In the genomic region with DNA sequence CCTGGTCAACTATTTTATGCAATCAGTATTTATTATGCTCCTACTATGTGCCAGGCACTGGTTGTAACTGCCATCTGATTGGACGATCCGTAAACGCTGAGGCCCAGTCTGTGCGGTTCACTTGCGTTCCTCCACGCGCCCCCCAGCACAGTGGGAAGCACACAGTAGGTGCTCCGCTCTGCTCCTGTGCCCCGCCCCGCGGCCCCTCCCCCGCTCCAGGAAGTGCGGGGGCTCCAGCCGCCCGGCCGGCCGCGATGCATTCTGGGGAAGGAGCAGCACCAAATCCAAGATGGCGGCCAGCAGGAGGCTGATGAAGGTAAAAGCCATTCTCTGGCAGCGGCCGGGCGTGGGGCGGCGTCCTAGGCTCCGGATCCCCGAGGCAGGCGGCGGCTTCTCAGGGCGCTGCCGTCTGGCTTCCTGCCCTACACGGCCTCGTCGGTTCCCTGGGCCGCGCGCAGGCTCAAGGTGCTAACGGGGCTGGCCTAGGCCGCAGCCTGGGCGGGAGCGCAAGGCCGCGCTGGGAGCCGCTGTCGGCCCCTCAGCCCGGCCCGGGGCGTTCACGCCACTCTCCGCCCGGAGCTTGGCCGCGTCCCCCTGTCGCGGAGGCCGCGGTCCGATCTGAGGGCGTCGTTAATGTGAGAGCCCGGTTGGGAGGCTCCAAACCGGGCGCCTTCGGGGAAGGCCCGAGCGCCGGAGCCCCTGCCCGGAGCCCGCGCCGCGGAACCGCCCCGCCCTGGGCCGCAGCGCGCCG, we compare ENCODE assay signal across 8 cellular contexts. TPM values are rescaled to one million over a fixed set of nuclear protein-coding genes. Genes with fewer than 3 reads are reported as not detected.
A peak's percentile ranks its signal among the peaks of the same experiment; 100 is the strongest.
DNase-seq lines count a peak whose midpoint lies in the region; ATAC-seq and TF ChIP-seq lines count a peak whose summit lies in the region.

A gene (plus strand): TSS at position 259 of the 751 bp plus-strand sequence. CDS start 31 bp downstream, at position 290.

- peak within 1 kb of the TSS; percentile 98 for H3K27ac Mint-ChIP-seq in natural killer cell treated with Interleukin-12 subunit alpha and Interleukin-12 subunit beta and Interleukin-15 and Interleukin-18, amount 100 ng/mL, for 72 hours

- no peaks in the 10 kb centered on the region for H3K9me3 Mint-ChIP-seq in natural killer cell treated with Interleukin-12 subunit alpha and Interleukin-12 subunit beta and Interleukin-15 and Interleukin-18, amount 100 ng/mL, for 72 hours

- no peak for TF ChIP-seq CTCF in fibroblast of the aortic adventitia (IDR thresholded peaks at IDR 0.05; ENCODE audit: insufficient read depth, low read length)

- peaks cover 17% of the 10 kb centered on the region for H3K36me3 Mint-ChIP-seq in natural killer cell treated with Interleukin-12 subunit alpha and Interleukin-12 subunit beta and Interleukin-15 and Interleukin-18, amount 100 ng/mL, for 72 hours

- in situ Hi-C loops in ACHN (cut with HindIII; ENCODE audit: low pct_ligation_motif_present, low pct_unique_long_range_greater_than_20kb, low sequenced_read_pairs), result no loop called here

- H3K4me3 Mint-ChIP-seq in natural killer cell treated with Interleukin-12 subunit alpha and Interleukin-12 subunit beta and Interleukin-15 and Interleukin-18, amount 100 ng/mL, for 72 hours, result peak within 1 kb of the TSS; percentile 90

- H3K4me3 ChIP-seq in fibroblast of the aortic adventitia (ENCODE audit: low read depth, low read length), result peak within 1 kb of the TSS; percentile 85

- no peak for TF ChIP-seq RAD21 in Ishikawa (IDR thresholded peaks at IDR 0.05; ENCODE audit: low read depth)

- H3K27me3 Mint-ChIP-seq in natural killer cell treated with Interleukin-12 subunit alpha and Interleukin-12 subunit beta and Interleukin-15 and Interleukin-18, amount 100 ng/mL, for 72 hours, result no peaks in the 10 kb centered on the region

- peak; percentile 66 for ATAC-seq in GM19023 (IDR thresholded peaks at IDR 0.05; ENCODE audit: unreplicated experiment)
- peak; percentile 79 to 82 for ATAC-seq in natural killer cell treated with Interleukin-12 subunit alpha and Interleukin-12 subunit beta and Interleukin-15 and Interleukin-18, amount 100 ng/mL, for 72 hours

- peaks cover 34 to 40% of the 10 kb centered on the region in 2 donors for H3K4me1 Mint-ChIP-seq in natural killer cell treated with Interleukin-12 subunit alpha and Interleukin-12 subunit beta and Interleukin-15 and Interleukin-18, amount 100 ng/mL, for 72 hours (ENCODE audit: low read depth in 2 of 2)

- TF ChIP-seq EP300 in Ishikawa (IDR thresholded peaks at IDR 0.05; ENCODE audit: borderline replicate concordance), result no peak

- DNase-seq in ACHN (peak; percentile 76), SHP77 treated with DMSO at 0.1 percent for 48 hours (lab: John Stamatoyannopoulos, UW) (peak; percentile 14), fibroblast of the aortic adventitia (ENCODE audit: low read depth) (peak; percentile 73)
- DNase-seq in activated effector memory CD4-positive, alpha-beta T cell treated with anti-CD3 and anti-CD28 coated beads, Interleukin-2, amount 50 U/mL, for 16 hours, result peak; percentile 95
- peak; percentile 91 for DNase-seq in natural killer cell treated with Interleukin-12 subunit alpha and Interleukin-12 subunit beta and Interleukin-15 and Interleukin-18, amount 100 ng/mL, for 72 hours (ENCODE audit: low spot score)
- peak; percentile 67 to 82 (median 75) for DNase-seq in stimulated activated naive CD4-positive, alpha-beta T cell (lab: John Stamatoyannopoulos, UW)

TF ChIP-seq in Ishikawa, 13 proteins besides CTCF, POLR2A, EP300 and RAD21:
- TF ChIP-seq, protein P1, sequence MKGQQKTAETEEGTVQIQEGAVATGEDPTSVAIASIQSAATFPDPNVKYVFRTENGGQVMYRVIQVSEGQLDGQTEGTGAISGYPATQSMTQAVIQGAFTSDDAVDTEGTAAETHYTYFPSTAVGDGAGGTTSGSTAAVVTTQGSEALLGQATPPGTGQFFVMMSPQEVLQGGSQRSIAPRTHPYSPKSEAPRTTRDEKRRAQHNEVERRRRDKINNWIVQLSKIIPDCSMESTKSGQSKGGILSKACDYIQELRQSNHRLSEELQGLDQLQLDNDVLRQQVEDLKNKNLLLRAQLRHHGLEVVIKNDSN (IDR thresholded peaks at IDR 0.05), result no peak
- peak; percentile 85 for TF ChIP-seq EGR1 (IDR thresholded peaks at IDR 0.05)
- TF ChIP-seq ZBTB7A (IDR thresholded peaks at IDR 0.05; ENCODE audit: low read depth), result 0 out of 2 replicates have a peak, but pooled peaks have one; percentile 31
- TF ChIP-seq TEAD4 (IDR thresholded peaks at IDR 0.05), result no peak
- TF ChIP-seq, protein P2, sequence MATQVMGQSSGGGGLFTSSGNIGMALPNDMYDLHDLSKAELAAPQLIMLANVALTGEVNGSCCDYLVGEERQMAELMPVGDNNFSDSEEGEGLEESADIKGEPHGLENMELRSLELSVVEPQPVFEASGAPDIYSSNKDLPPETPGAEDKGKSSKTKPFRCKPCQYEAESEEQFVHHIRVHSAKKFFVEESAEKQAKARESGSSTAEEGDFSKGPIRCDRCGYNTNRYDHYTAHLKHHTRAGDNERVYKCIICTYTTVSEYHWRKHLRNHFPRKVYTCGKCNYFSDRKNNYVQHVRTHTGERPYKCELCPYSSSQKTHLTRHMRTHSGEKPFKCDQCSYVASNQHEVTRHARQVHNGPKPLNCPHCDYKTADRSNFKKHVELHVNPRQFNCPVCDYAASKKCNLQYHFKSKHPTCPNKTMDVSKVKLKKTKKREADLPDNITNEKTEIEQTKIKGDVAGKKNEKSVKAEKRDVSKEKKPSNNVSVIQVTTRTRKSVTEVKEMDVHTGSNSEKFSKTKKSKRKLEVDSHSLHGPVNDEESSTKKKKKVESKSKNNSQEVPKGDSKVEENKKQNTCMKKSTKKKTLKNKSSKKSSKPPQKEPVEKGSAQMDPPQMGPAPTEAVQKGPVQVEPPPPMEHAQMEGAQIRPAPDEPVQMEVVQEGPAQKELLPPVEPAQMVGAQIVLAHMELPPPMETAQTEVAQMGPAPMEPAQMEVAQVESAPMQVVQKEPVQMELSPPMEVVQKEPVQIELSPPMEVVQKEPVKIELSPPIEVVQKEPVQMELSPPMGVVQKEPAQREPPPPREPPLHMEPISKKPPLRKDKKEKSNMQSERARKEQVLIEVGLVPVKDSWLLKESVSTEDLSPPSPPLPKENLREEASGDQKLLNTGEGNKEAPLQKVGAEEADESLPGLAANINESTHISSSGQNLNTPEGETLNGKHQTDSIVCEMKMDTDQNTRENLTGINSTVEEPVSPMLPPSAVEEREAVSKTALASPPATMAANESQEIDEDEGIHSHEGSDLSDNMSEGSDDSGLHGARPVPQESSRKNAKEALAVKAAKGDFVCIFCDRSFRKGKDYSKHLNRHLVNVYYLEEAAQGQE (IDR thresholded peaks at IDR 0.05; ENCODE audit: low read depth), result peak; percentile 27; the same call in 1 of the 2 replicates
- TF ChIP-seq TCF12 (IDR thresholded peaks at IDR 0.05; ENCODE audit: low read depth), result no peak; the same call in 1 of the 2 replicates
- peak; percentile 31; the same call in 1 of the 2 replicates for TF ChIP-seq NFIC (IDR thresholded peaks at IDR 0.05)
- TF ChIP-seq, protein P3, sequence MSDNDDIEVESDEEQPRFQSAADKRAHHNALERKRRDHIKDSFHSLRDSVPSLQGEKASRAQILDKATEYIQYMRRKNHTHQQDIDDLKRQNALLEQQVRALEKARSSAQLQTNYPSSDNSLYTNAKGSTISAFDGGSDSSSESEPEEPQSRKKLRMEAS (IDR thresholded peaks at IDR 0.05), result peak; percentile 64
- peak; percentile 96 for TF ChIP-seq YY1 (IDR thresholded peaks at IDR 0.05; ENCODE audit: low read depth)
- no peak for TF ChIP-seq FOXM1 (IDR thresholded peaks at IDR 0.05; ENCODE audit: borderline replicate concordance, low read depth)
- no peak for TF ChIP-seq CREB1 (IDR thresholded peaks at IDR 0.05; ENCODE audit: low read depth)
- peak; percentile 99 for TF ChIP-seq TAF1 (IDR thresholded peaks at IDR 0.05; ENCODE audit: low read depth)
- no peak for TF ChIP-seq CEBPB (IDR thresholded peaks at IDR 0.05)
TF ChIP-seq in Ishikawa: peak in this region for 7.

RNA-seq across cellular contexts. Expression of the gene that starts here (rescaled TPM):
- 39.0 and 59.7 TPM in 2 replicates for total RNA-seq in fibroblast of the aortic adventitia (ENCODE audit: low replicate concordance)
- 100 to 1,000 TPM in 1 of 2 donors, 10 to 100 TPM in 1; 86.3 to 114 TPM for total RNA-seq in natural killer cell treated with Interleukin-12 subunit alpha and Interleukin-12 subunit beta and Interleukin-15 and Interleukin-18, amount 100 ng/mL, for 72 hours

Comparison
In these comparisons a context has a peak if more than half of its experiments do, and no peak if none do; other contexts are left out.
1. Peak in every context shown above with its lines: DNase-seq, ATAC-seq and H3K4me3 ChIP-seq.
2. DNase-seq: peak in every context shown above with its lines; median percentile 95 in activated effector memory CD4-positive, alpha-beta T cell treated with anti-CD3 and anti-CD28 coated beads, Interleukin-2, amount 50 U/mL, for 16 hours; 91 in natural killer cell treated with Interleukin-12 subunit alpha and Interleukin-12 subunit beta and Interleukin-15 and Interleukin-18, amount 100 ng/mL, for 72 hours; 76 in ACHN; 75 in stimulated activated naive CD4-positive, alpha-beta T cell; 73 in fibroblast of the aortic adventitia; 14 in SHP77 treated with DMSO at 0.1 percent for 48 hours.